In the genomic region with DNA sequence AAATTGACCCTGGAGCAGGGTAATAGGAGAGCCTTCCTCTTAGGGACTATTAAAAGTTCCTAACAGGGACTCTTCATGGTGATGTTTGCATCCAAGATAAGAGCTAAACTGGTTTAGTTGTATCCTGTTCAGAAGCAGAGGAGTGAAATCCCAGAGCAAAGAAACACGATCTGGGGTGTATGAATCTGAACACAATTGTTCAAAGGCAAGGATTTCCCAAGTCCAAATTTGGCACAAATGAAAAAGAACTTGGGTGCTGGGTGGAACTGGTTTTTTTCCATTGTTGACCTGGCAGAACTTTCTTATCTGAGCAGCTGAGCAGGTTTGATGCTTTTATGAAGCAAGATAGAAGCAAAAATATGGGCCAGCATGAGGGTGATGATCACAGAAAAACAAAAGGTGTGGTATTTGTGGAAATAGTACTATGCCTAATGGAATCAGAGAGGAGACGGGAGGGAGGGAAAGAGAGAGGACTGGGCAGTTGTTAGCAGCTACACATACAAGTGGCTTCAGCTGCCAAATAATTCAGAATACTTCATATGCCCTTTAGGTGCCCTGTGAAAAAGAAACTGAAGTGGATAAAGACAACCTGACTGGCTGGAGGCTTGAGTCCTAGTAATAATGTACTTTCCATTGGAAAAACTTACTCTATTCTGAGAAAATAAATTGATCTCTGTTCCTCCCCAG, we compare ENCODE assay signal across 8 cellular contexts. TPM values are rescaled to one million over a fixed set of nuclear protein-coding genes. Genes with fewer than 3 reads are reported as not detected.
DNase-seq lines count a peak whose midpoint lies in the region; ATAC-seq and TF ChIP-seq lines count a peak whose summit lies in the region.

No MANE protein-coding gene starts in this region.

- no peaks in the 10 kb centered on the region for H3K36me3 Mint-ChIP-seq in natural killer cell

- peak overlapping the region; percentile 88 for H3K4me3 Mint-ChIP-seq in natural killer cell

- TF ChIP-seq CTCF in LNCaP clone FGC (IDR thresholded peaks at IDR 0.05; ENCODE audit: control insufficient read depth, extremely low read depth, insufficient read depth) (no peak), coronary artery (IDR thresholded peaks at IDR 0.05) (no peak), natural killer cell (IDR thresholded peaks at IDR 0.05) (no peak)

- DNase-seq in LNCaP clone FGC (ENCODE audit: low read depth) (peak; percentile 79), coronary artery (ENCODE audit: low spot score) (no peak), natural killer cell (no peak), MV-4-11 (lab: John Stamatoyannopoulos, UW) (no peak), NCI-H774 (lab: John Stamatoyannopoulos, UW) (no peak)
- no peak for DNase-seq in activated CD8-positive, alpha-beta memory T cell treated with anti-CD3 and anti-CD28 coated beads, Interleukin-2, amount 50 U/mL, for 4 hours

- H3K9me3 Mint-ChIP-seq in natural killer cell, result no peaks in the 10 kb centered on the region

- H3K4me3 ChIP-seq in LNCaP clone FGC (ENCODE audit: low read depth, low read length) (peak overlapping the region; percentile 37), coronary artery (peak overlapping the region; percentile 26)

- peak overlapping the region; percentile 68 to 95 for H3K27ac ChIP-seq in coronary artery

- peaks cover 79 to 85% of the 10 kb centered on the region in 2 donors for H3K4me1 Mint-ChIP-seq in natural killer cell

- no peaks in the 10 kb centered on the region for H3K27me3 Mint-ChIP-seq in natural killer cell (ENCODE audit: low read depth in 2 of 2)

- ATAC-seq in GM21423 (IDR thresholded peaks at IDR 0.05; ENCODE audit: unreplicated experiment), result peak; percentile 16
- ATAC-seq in natural killer cell, result no peak
- ATAC-seq in HG03439 (IDR thresholded peaks at IDR 0.05; ENCODE audit: unreplicated experiment), result no peak

- H3K27ac Mint-ChIP-seq in natural killer cell, result peak overlapping the region; percentile 94 to 95

- intact Hi-C loops in natural killer cell (cut with micrococcal nuclease), result loop anchor here (2.0 to 5.0 kb wide), 3 partner anchors 14 to 68 kb away; a partner anchor contains a TSS

RNA-seq across cellular contexts. Expression of a gene that starts 6.1 kb away (rescaled TPM):
- 10 to 100 TPM; 21.5 to 32.6 (median 22.2) TPM for total RNA-seq in natural killer cell

RNA-seq across cellular contexts. Expression of a gene that starts 28.6 kb away (rescaled TPM):
- 10 to 100 TPM; 25.9 to 46.4 (median 32.5) TPM for total RNA-seq in natural killer cell

RNA-seq across cellular contexts. Expression of a gene that starts 40.8 kb away (rescaled TPM):
- 100 to 1,000 TPM; 282 to 296 (median 289) TPM for total RNA-seq in natural killer cell

RNA-seq across cellular contexts. Expression of a gene that starts 41.0 kb away (rescaled TPM):
- total RNA-seq in natural killer cell, result under 1 TPM; 0.45 to 0.94 (median 0.88) TPM

RNA-seq across cellular contexts. Expression of a gene that starts 57.1 kb away (rescaled TPM):
- 10 to 100 TPM; 18.4 to 24.8 (median 21.7) TPM for total RNA-seq in natural killer cell
